ENCODE assay signal across 33 cellular contexts in the genomic region with DNA sequence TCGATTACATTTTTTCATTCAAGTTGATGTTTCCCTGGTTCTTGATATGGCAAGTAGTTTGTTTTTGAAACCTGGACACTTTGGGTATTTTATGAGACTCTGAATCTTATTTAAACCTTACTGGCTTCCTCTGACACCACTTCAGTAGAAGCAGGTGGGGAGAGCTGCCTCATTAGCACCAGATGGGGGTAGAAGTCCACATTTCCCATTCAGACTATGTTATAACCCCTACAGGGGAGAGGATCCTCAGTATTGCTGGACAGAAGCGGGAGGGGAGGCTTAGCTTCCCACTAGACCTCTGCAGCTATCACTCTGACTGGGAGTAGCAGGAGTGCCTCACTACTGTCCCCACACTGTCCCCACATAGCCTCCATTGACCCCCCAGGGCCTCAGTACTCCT.
"Had no signal": no experiment of that assay in that cellular context is flagged by ENCODE, and none has a peak within 500 bp of the region (broad histone marks: within the 10 kb centered on the region; RNA-seq: fewer than 3 reads in every experiment).

No MANE protein-coding gene starts in this region.

- ATAC-seq: activated CD8-positive, alpha-beta T cell treated with anti-CD3 and anti-CD28 coated beads for 36 hours; activated naive CD4-positive, alpha-beta T cell treated with anti-CD3 and anti-CD28 coated beads, Interleukin-2, amount 50 U/mL, for 72 hours; activated T-cell treated with anti-CD3 and anti-CD28 coated beads, Interleukin-2, amount 50 U/mL, for 4 hours; activated T-cell treated with anti-CD3 and anti-CD28 coated beads, Interleukin-2, amount 50 U/mL, for 72 hours; activated T-helper 17 cell treated with anti-CD3 and anti-CD28 coated beads, Interleukin-2, amount 50 U/mL, for 72 hours; body of pancreas; T-helper 17 cell had no signal

- H3K4me3 ChIP-seq: adrenal gland, body of pancreas, breast epithelium had no signal

- H3K9me3 ChIP-seq: adrenal gland, body of pancreas, breast epithelium had no signal

- FAIRE-seq: astrocyte, TTC549 had no signal

- H3K27me3 ChIP-seq: body of pancreas, brain microvascular endothelial cell, breast epithelium had no signal

- H3K27ac ChIP-seq: adrenal gland, body of pancreas, brain microvascular endothelial cell, breast epithelium, VCaP had no signal

- H3K4me1 ChIP-seq: adrenal gland, body of pancreas, breast epithelium had no signal

- DNase-seq: activated B cell treated with CpG ODN at 0.5 μM for 24 hours; activated CD4-positive, alpha-beta memory T cell treated with anti-CD3 and anti-CD28 coated beads for 36 hours; activated CD4-positive, alpha-beta T cell treated with anti-CD3 and anti-CD28 coated beads for 4 hours; activated CD4-positive, alpha-beta T cell treated with anti-CD3 and anti-CD28 coated beads, Interleukin-2, amount 10 ng/mL, durations not matched to agents 24 days and 14 days; activated CD4-positive, alpha-beta T cell treated with anti-CD3 and anti-CD28 coated beads, Interleukin-2, amount 50 U/mL, for 1 hour; activated CD4-positive, alpha-beta T cell treated with anti-CD3 and anti-CD28 coated beads, Interleukin-2, amount 50 U/mL, for 4 hours; activated CD4-positive, CD25-positive, alpha-beta regulatory T cell treated with anti-CD3 and anti-CD28 coated beads, Interleukin-2, amount 50 U/mL, for 72 hours; activated CD8-positive, alpha-beta memory T cell treated with anti-CD3 and anti-CD28 coated beads, Interleukin-2, amount 50 U/mL, for 4 hours; activated CD8-positive, alpha-beta T cell treated with anti-CD3 and anti-CD28 coated beads for 36 hours; activated effector memory CD4-positive, alpha-beta T cell treated with anti-CD3 and anti-CD28 coated beads, Interleukin-2, amount 50 U/mL, for 16 hours; activated gamma-delta T cell treated with Interleukin-2 at 50 U/mL for 16 hours; activated naive CD4-positive, alpha-beta T cell; activated naive CD4-positive, alpha-beta T cell treated with anti-CD3 and anti-CD28 coated beads for 36 hours; activated naive CD4-positive, alpha-beta T cell treated with anti-CD3 and anti-CD28 coated beads, Interleukin-2, amount 50 U/mL, for 16 hours; activated naive CD8-positive, alpha-beta T cell treated with anti-CD3 and anti-CD28 coated beads for 36 hours; activated T-cell treated with anti-CD3 and anti-CD28 coated beads for 4 hours; activated T-cell treated with anti-CD3 and anti-CD28 coated beads, Interleukin-2, amount 50 U/mL, for 1 hour; activated T-cell treated with anti-CD3 and anti-CD28 coated beads, Interleukin-2, amount 50 U/mL, for 4 hours; activated T-cell treated with anti-CD3 and anti-CD28 coated beads, Interleukin-2, amount 50 U/mL, for 72 hours; adrenal gland; amniotic stem cell; aorta; body of pancreas; brain microvascular endothelial cell; central memory CD4-positive, alpha-beta T cell; T-helper 17 cell; T1000 had no signal

- H3K36me3 ChIP-seq: adrenal gland, brain microvascular endothelial cell, breast epithelium had no signal
